Comparison of ENCODE assay signal across 18 cellular contexts in the genomic region with DNA sequence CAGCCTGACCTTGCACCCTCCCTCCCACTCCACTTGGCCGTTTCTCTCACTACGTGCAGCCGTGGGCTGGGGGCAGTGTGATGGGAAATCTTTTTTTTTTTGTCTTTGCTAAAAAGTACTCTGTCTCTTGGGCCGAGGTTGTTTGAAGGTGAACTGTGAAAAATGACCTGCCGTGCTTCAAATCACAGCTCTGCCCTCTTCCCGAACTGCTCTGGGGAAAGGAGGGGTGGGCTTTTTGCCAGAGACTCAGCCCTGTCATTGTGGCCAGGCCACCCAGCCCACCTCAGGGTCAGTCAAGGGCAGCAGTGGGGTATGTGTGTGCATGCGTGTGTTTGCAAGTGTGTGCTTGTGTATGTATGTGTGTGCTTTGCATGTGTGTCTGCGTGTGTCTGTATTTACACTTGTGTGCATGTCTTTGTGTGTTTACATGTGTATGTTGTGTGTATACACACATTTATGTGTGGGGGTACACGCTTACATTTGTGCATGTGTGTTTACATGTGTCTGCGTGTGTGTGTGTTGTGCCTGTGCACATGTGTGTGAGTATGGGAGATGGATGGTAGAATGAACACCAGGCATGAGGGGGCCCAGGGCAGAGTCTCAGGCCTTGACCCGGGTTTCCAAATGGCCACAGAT.
DNase-seq lines count a peak whose midpoint lies in the region; ATAC-seq, FAIRE-seq and TF ChIP-seq lines count a peak whose summit lies in the region.
"Had no signal": no experiment of that assay in that cellular context is flagged by ENCODE, and none has a peak within 500 bp of the region (broad histone marks: within the 10 kb centered on the region; RNA-seq: fewer than 3 reads in every experiment).

No MANE protein-coding gene starts in this region.

- H3K27me3 Mint-ChIP-seq in nephron progenitor cell (ENCODE audit: low read depth, poor library complexity), result no peaks in the 10 kb centered on the region
- H3K27me3 Mint-ChIP-seq: activated CD4-positive, alpha-beta T cell treated with anti-CD3 and anti-CD28 coated beads, Interleukin-2, amount 10 ng/mL, durations not matched to agents 24 days and 14 days; activated naive CD8-positive, alpha-beta T cell treated with anti-CD3 and anti-CD28 coated beads, Interleukin-2, amount 10 ng/mL, durations not matched to agents 7 days and 5 days; naive thymus-derived CD8-positive, alpha-beta T cell had no signal

- H2BK5ac ChIP-seq in H1 (ENCODE audit: low read depth, low read length), result no peak overlapping the region

- H3K27ac ChIP-seq in RWPE1 (peak overlapping the region; percentile 85), H1 (ENCODE audit: low read depth, low read length) (no peak overlapping the region), tibial artery (peak overlapping the region; percentile 72 to 80)

- no peak overlapping the region for H3K4me2 ChIP-seq in H1 (ENCODE audit: insufficient read depth in 1 of 2, low read depth in 2 of 2, low read length in 2 of 2)

- peaks cover 77% of the 10 kb centered on the region for H3K4me1 Mint-ChIP-seq in nephron progenitor cell
- no peaks in the 10 kb centered on the region for H3K4me1 Mint-ChIP-seq in stimulated activated effector memory CD8-positive, alpha-beta T cell treated with anti-CD3 and anti-CD28 coated beads, Interleukin-12 subunit alpha, Interleukin-12 subunit beta, amount 100 ng/mL, for 72 hours
- H3K4me1 Mint-ChIP-seq: activated CD4-positive, alpha-beta T cell treated with anti-CD3 and anti-CD28 coated beads, Interleukin-2, amount 10 ng/mL, durations not matched to agents 24 days and 14 days; activated naive CD8-positive, alpha-beta T cell treated with anti-CD3 and anti-CD28 coated beads, Interleukin-2, amount 10 ng/mL, durations not matched to agents 7 days and 5 days; CD14-positive monocyte had no signal

- no peak overlapping the region for H3K23ac ChIP-seq in H1 (ENCODE audit: insufficient read length)

- H3K79me2 ChIP-seq in H1 (ENCODE audit: control insufficient read depth in 1 of 2, insufficient read depth in 2 of 2, low read length in 2 of 2), result no peaks in the 10 kb centered on the region

- H3K9me3 ChIP-seq in H1 (ENCODE audit: insufficient read depth in 2 of 2, low read depth in 1 of 2, low read length in 1 of 2) (no peaks in the 10 kb centered on the region), tibial artery (no peaks in the 10 kb centered on the region)

- H4K8ac ChIP-seq in H1 (ENCODE audit: extremely low read depth, insufficient read depth, low read length), result no peak overlapping the region; the same call in 1 of the 2 replicates

- no peak overlapping the region for H3K9ac ChIP-seq in H1 (replicated peaks in 1 of 4; ENCODE audit: extremely low read depth in 1 of 4, low read depth in 3 of 4, low read length in 3 of 4)

- H3K18ac ChIP-seq in H1 (ENCODE audit: extremely low read depth, low read length), result no peak overlapping the region

- no peak overlapping the region for H2BK20ac ChIP-seq in H1 (ENCODE audit: low read length)

- 89% methylated on average over 11 of the region's 11 CpGs; no CpG with 5 or more reads in 1 of the 2 experiments for WGBS in H1 (ENCODE audit: extremely low coverage in 1 of 2, insufficient coverage in 1 of 2, insufficient read length in 1 of 2, insufficient replicate concordance in 2 of 2, low coverage in 1 of 2, low lambda C conversion rate in 2 of 2, missing lambda C conversion rate in 1 of 2), 2 experiments

- no peak overlapping the region for H2BK12ac ChIP-seq in H1 (ENCODE audit: low read depth, low read length)

- H3K27ac Mint-ChIP-seq in nephron progenitor cell, result peak overlapping the region; percentile 97
- no peak overlapping the region for H3K27ac Mint-ChIP-seq in stimulated activated effector memory CD8-positive, alpha-beta T cell treated with anti-CD3 and anti-CD28 coated beads, Interleukin-12 subunit alpha, Interleukin-12 subunit beta, amount 100 ng/mL, for 72 hours
- H3K27ac Mint-ChIP-seq: activated CD4-positive, alpha-beta T cell treated with anti-CD3 and anti-CD28 coated beads, Interleukin-2, amount 10 ng/mL, durations not matched to agents 24 days and 14 days had no signal

- no peaks in the 10 kb centered on the region for H3K79me1 ChIP-seq in H1 (ENCODE audit: low read depth, low read length)

- no peaks in the 10 kb centered on the region for H3K36me3 Mint-ChIP-seq in nephron progenitor cell (ENCODE audit: low read depth)
- H3K36me3 Mint-ChIP-seq in stimulated activated effector memory CD8-positive, alpha-beta T cell treated with anti-CD3 and anti-CD28 coated beads, Interleukin-12 subunit alpha, Interleukin-12 subunit beta, amount 100 ng/mL, for 72 hours, result no peaks in the 10 kb centered on the region
- H3K36me3 Mint-ChIP-seq: activated naive CD8-positive, alpha-beta T cell treated with anti-CD3 and anti-CD28 coated beads, Interleukin-2, amount 10 ng/mL, durations not matched to agents 7 days and 5 days; CD14-positive monocyte had no signal

- H3K4me3 ChIP-seq in H1 (ENCODE audit: extremely low read depth in 1 of 4, insufficient read depth in 2 of 4, low read depth in 3 of 4, low read length in 4 of 4), result no peak overlapping the region
- no peak overlapping the region for H3K4me3 ChIP-seq in tibial artery

- H4K20me1 ChIP-seq in H1 (replicated peaks in 1 of 2; ENCODE audit: control insufficient read depth in 1 of 2, insufficient read depth in 2 of 2, low read length in 2 of 2), result no peaks in the 10 kb centered on the region

- no peak overlapping the region for H3K14ac ChIP-seq in H1 (ENCODE audit: insufficient read length)

- H2BK120ac ChIP-seq in H1 (replicated peaks; ENCODE audit: low read depth, low read length), result no peak overlapping the region

- FAIRE-seq in H1 (lab: Jason Lieb, UNC) (no peak), GM19239 (lab: Jason Lieb, UNC) (no peak)
- FAIRE-seq: endothelial cell of umbilical vein had no signal

- H3K56ac ChIP-seq in H1 (replicated peaks; ENCODE audit: insufficient read length, low read depth, low read length), result no peak overlapping the region

- H3K27me3 ChIP-seq in H1 (replicated peaks in 1 of 4; ENCODE audit: control insufficient read depth in 3 of 4, extremely low read depth in 1 of 4, insufficient read depth in 3 of 4, low read length in 3 of 4) (no peaks in the 10 kb centered on the region), tibial artery (no peaks in the 10 kb centered on the region)

- H2AK5ac ChIP-seq in H1 (ENCODE audit: low read depth, low read length), result no peak overlapping the region

- DNase-seq in RWPE1 (ENCODE audit: low spot score), result no peak
- no peak for DNase-seq in H1 (ENCODE audit: low read depth in 1 of 2, low spot score in 2 of 2)
- DNase-seq in nephron progenitor cell, result no peak
- DNase-seq in tibial artery, result peak; percentile 10 to 57
- no peak for DNase-seq in GM19239 (ENCODE audit: insufficient read length, low spot score)
- DNase-seq in stimulated activated effector memory CD8-positive, alpha-beta T cell treated with anti-CD3 and anti-CD28 coated beads, Interleukin-12 subunit alpha, Interleukin-12 subunit beta, amount 100 ng/mL, for 72 hours (ENCODE audit: low spot score in 2 of 2), result no peak
- DNase-seq in stimulated activated CD4-positive, alpha-beta T cell treated with anti-CD3 and anti-CD28 coated beads, Interleukin-12 subunit alpha, Interleukin-12 subunit beta, amount 100 ng/mL, for 4 hours, result no peak
- DNase-seq: activated CD4-positive, alpha-beta T cell treated with anti-CD3 and anti-CD28 coated beads, Interleukin-2, amount 10 ng/mL, durations not matched to agents 24 days and 14 days; activated naive CD8-positive, alpha-beta T cell treated with anti-CD3 and anti-CD28 coated beads, Interleukin-2, amount 10 ng/mL, durations not matched to agents 7 days and 5 days; activated T-cell treated with anti-CD3 and anti-CD28 coated beads for 4 hours; Kasumi-1; naive thymus-derived CD8-positive, alpha-beta T cell; NCI-H1436; SHP77 treated with DMSO at 0.1 percent for 48 hours; stimulated activated naive CD8-positive, alpha-beta T cell treated with anti-CD3 and anti-CD28 coated beads, Interleukin-15, Interleukin-2, amounts not matched to agents 100 U/mL and 50 U/mL, for 24 hours had no signal

- H4K91ac ChIP-seq in H1 (replicated peaks; ENCODE audit: insufficient read length, low read length), result no peak overlapping the region

- H3K36me3 ChIP-seq in H1 (ENCODE audit: control insufficient read depth in 2 of 4, insufficient read depth in 4 of 4, low read length in 3 of 4) (no peaks in the 10 kb centered on the region), tibial artery (no peaks in the 10 kb centered on the region)

- no peaks in the 10 kb centered on the region for H3K9me3 Mint-ChIP-seq in nephron progenitor cell
- H3K9me3 Mint-ChIP-seq in stimulated activated effector memory CD8-positive, alpha-beta T cell treated with anti-CD3 and anti-CD28 coated beads, Interleukin-12 subunit alpha, Interleukin-12 subunit beta, amount 100 ng/mL, for 72 hours, result no peaks in the 10 kb centered on the region
- H3K9me3 Mint-ChIP-seq: activated CD4-positive, alpha-beta T cell treated with anti-CD3 and anti-CD28 coated beads, Interleukin-2, amount 10 ng/mL, durations not matched to agents 24 days and 14 days; activated naive CD8-positive, alpha-beta T cell treated with anti-CD3 and anti-CD28 coated beads, Interleukin-2, amount 10 ng/mL, durations not matched to agents 7 days and 5 days; naive thymus-derived CD8-positive, alpha-beta T cell had no signal

- CTCF ChIA-PET in RWPE1 (lab: Yijun Ruan, JAX) (no interaction called here), H1 (lab: Charles Lee; ENCODE audit: partially characterized antibody) (interaction anchor here (0.8 to 6.9 kb wide), 4 partner anchors 22 to 375 kb away, joined by 3 to 119 read pairs (median 3); no protein-coding TSS in a partner anchor)

- peak overlapping the region; percentile 69 for H3K4ac ChIP-seq in H1 (replicated peaks; ENCODE audit: insufficient read length, low read depth, low read length)

- no peaks in the 10 kb centered on the region; a peak in 1 of 7 replicates for H3K4me1 ChIP-seq in H1 (replicated peaks in 1 of 4; ENCODE audit: control insufficient read depth in 3 of 4, insufficient read depth in 4 of 4, low read length in 3 of 4)
- H3K4me1 ChIP-seq in tibial artery, result peaks cover 0 to 39% (median 30%) of the 10 kb centered on the region in 4 donors

- no peak for ATAC-seq in HG02588 (IDR thresholded peaks at IDR 0.05; ENCODE audit: unreplicated experiment)
- ATAC-seq in stimulated activated effector memory CD8-positive, alpha-beta T cell treated with anti-CD3 and anti-CD28 coated beads, Interleukin-12 subunit alpha, Interleukin-12 subunit beta, amount 100 ng/mL, for 72 hours, result no peak
- ATAC-seq: naive thymus-derived CD8-positive, alpha-beta T cell; stimulated activated naive CD8-positive, alpha-beta T cell treated with anti-CD3 and anti-CD28 coated beads, Interleukin-15, Interleukin-2, amounts not matched to agents 100 U/mL and 50 U/mL, for 24 hours had no signal

- no peak for TF ChIP-seq CTCF in RWPE1 (conservative IDR thresholded peaks at IDR 0.05; ENCODE audit: low read depth)
- no peak for TF ChIP-seq CTCF in H1 (IDR thresholded peaks at IDR 0.05; ENCODE audit: control extremely low read depth in 1 of 3, insufficient read depth in 1 of 3, low read depth in 1 of 3, low read length in 3 of 3)
- TF ChIP-seq CTCF in nephron progenitor cell (IDR thresholded peaks at IDR 0.05), result no peak
- no peak for TF ChIP-seq CTCF in tibial artery (IDR thresholded peaks at IDR 0.05)

- POLR2A ChIA-PET in RWPE1 (lab: Yijun Ruan, JAX; ENCODE audit: low non-redundant PET), result no interaction called here
- POLR2A ChIA-PET in H1 (lab: Charles Lee; ENCODE audit: partially characterized antibody), result no interaction called here

- no peak for TF ChIP-seq RAD21 in H1 (IDR thresholded peaks at IDR 0.05 in 1 of 2, conservative IDR thresholded peaks at IDR 0.05 in 1 of 2; ENCODE audit: low read depth in 2 of 2, low read length in 2 of 2)

- TF ChIP-seq POLR2A in H1 (IDR thresholded peaks at IDR 0.05; ENCODE audit: control extremely low read depth in 1 of 2, low read depth in 2 of 2, low read length in 2 of 2), result no peak

- H3K4me3 Mint-ChIP-seq in nephron progenitor cell, result peak overlapping the region; percentile 22
- H3K4me3 Mint-ChIP-seq in stimulated activated effector memory CD8-positive, alpha-beta T cell treated with anti-CD3 and anti-CD28 coated beads, Interleukin-12 subunit alpha, Interleukin-12 subunit beta, amount 100 ng/mL, for 72 hours, result no peak overlapping the region
- H3K4me3 Mint-ChIP-seq: activated CD4-positive, alpha-beta T cell treated with anti-CD3 and anti-CD28 coated beads, Interleukin-2, amount 10 ng/mL, durations not matched to agents 24 days and 14 days; activated naive CD8-positive, alpha-beta T cell treated with anti-CD3 and anti-CD28 coated beads, Interleukin-2, amount 10 ng/mL, durations not matched to agents 7 days and 5 days; CD14-positive monocyte; naive thymus-derived CD8-positive, alpha-beta T cell had no signal

- no peak overlapping the region for H4K5ac ChIP-seq in H1 (ENCODE audit: insufficient read length, low read depth, low read length)

- no peaks in the 10 kb centered on the region for H3K23me2 ChIP-seq in H1 (ENCODE audit: low read depth, low read length)

- H2AFZ ChIP-seq in H1 (ENCODE audit: low read length), result no peak overlapping the region; the same call in 1 of the 2 replicates

- no peak for TF ChIP-seq EP300 in H1 (IDR thresholded peaks at IDR 0.05; ENCODE audit: borderline replicate concordance in 1 of 2, low read depth in 2 of 2, low read length in 2 of 2)

- H2BK15ac ChIP-seq in H1 (ENCODE audit: low read length), result no peak overlapping the region

- intact Hi-C loops in tibial artery (cut with DNase I; ENCODE audit: low total_unique reads), result no loop called here

Comparison
In these comparisons a context has a peak if more than half of its experiments do, and no peak if none do; other contexts are left out.
1. DNase-seq: peak in tibial artery (2 of 2); none in RWPE1 (single experiment), H1 (0 of 2), nephron progenitor cell (single experiment), GM19239 (single experiment), stimulated activated effector memory CD8-positive, alpha-beta T cell treated with anti-CD3 and anti-CD28 coated beads, Interleukin-12 subunit alpha, Interleukin-12 subunit beta, amount 100 ng/mL, for 72 hours (0 of 2) and stimulated activated CD4-positive, alpha-beta T cell treated with anti-CD3 and anti-CD28 coated beads, Interleukin-12 subunit alpha, Interleukin-12 subunit beta, amount 100 ng/mL, for 4 hours (single experiment).